Comparison of ENCODE assay signal across 8 cellular contexts in the genomic region with DNA sequence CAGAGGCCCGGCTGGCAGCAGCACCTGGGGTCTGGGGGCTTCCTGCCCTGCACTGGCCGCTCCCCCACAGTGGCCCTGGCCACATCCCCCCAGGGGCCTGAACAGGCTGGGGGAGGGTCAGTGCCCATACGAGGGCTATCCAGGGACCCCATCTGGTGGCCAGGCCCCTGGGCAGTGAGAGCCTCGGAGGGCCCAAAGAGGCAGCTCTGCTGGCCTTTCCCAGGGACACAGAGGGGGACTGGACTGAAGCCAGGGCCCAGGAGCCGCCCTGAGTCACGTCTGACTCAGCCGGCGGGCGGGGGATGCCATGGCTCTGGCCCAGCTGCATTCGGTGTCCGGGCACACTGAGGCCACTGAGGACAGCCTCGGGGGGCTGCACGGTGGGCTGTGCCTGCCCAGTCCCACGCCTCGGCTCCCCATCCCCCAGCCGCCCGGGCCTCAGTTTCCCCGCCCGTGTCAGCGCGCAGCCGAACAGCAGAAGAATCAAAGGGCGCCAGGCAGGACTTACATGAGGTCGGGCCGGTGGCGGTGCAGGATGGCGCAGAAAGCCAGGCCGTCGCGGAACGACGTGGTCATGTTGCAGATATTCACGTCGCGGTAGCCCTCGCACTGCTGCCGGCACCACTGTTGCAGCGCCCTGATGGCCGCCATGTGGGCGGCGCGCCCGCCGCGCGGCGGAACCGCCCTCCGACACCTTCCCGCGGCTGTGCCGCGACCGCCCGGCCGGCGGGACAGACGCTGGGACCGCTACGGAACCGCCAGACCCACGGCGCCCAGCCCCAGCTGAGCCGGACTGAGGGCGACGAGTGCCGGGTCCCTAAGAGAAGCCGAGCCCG. TPM values are rescaled to one million over a fixed set of nuclear protein-coding genes. Genes with fewer than 3 reads are reported as not detected.
DNase-seq lines count a peak whose midpoint lies in the region; ATAC-seq, FAIRE-seq and TF ChIP-seq lines count a peak whose summit lies in the region.

A gene (minus strand): TSS at position 795 of the 836 bp plus-strand sequence. CDS start 144 bp downstream, at position 651.

- no peak for FAIRE-seq in keratinocyte (lab: Jason Lieb, UNC)

- H4K20me1 ChIP-seq in BLaER1 (peaks cover 25% of the 10 kb centered on the region), keratinocyte (ENCODE audit: control insufficient read depth, extremely low read depth, insufficient read depth, low read length) (peaks cover 3% of the 10 kb centered on the region)

- dilution Hi-C loops in keratinocyte (cut with MboI; ENCODE audit: extremely low pct_ligation_motif_present, low sequenced_read_pairs), result no loop called here

- H3K27ac ChIP-seq in BLaER1, result no peak within 1 kb of the TSS
- H3K27ac ChIP-seq in SK-N-MC, result peak within 1 kb of the TSS; percentile 45; the same call in 1 of the 2 replicates
- peak within 1 kb of the TSS; percentile 79 for H3K27ac ChIP-seq in keratinocyte (ENCODE audit: control insufficient read depth, insufficient read depth, low read length)

- ATAC-seq in GM18868 (IDR thresholded peaks at IDR 0.05; ENCODE audit: unreplicated experiment) (peak; percentile 22), HG03139 (IDR thresholded peaks at IDR 0.05; ENCODE audit: unreplicated experiment) (peak; percentile 13)
- peak; percentile 27 for ATAC-seq in central memory CD8-positive, alpha-beta T cell (replicated peaks; ENCODE audit: extremely low read depth, poor library complexity, severe bottlenecking)

- peaks cover 69% of the 10 kb centered on the region for H3K4me1 ChIP-seq in BLaER1
- peaks cover 56% of the 10 kb centered on the region for H3K4me1 ChIP-seq in keratinocyte (ENCODE audit: control insufficient read depth, extremely low read depth, insufficient read depth, low read length)

- no peaks in the 10 kb centered on the region for H3K36me3 ChIP-seq in BLaER1
- no peaks in the 10 kb centered on the region for H3K36me3 ChIP-seq in SK-N-MC (ENCODE audit: insufficient read depth, low read length)
- H3K36me3 ChIP-seq in keratinocyte (ENCODE audit: control insufficient read depth in 2 of 2, extremely low read depth in 1 of 2, insufficient read depth in 2 of 2, low read length in 2 of 2), result no peaks in the 10 kb centered on the region

- H3K9me1 ChIP-seq in keratinocyte (ENCODE audit: control insufficient read depth, extremely low read depth, insufficient read depth, low read length), result no peaks in the 10 kb centered on the region

- H3K4me3 ChIP-seq in BLaER1, result peak within 1 kb of the TSS; percentile 71
- H3K4me3 ChIP-seq in SK-N-MC, result peak within 1 kb of the TSS; percentile 82
- peak within 1 kb of the TSS; percentile 81 to 86 (median 84) for H3K4me3 ChIP-seq in keratinocyte (ENCODE audit: control insufficient read depth in 2 of 3, extremely low read depth in 1 of 3, insufficient read depth in 2 of 3, low read depth in 1 of 3, low read length in 3 of 3)

- H3K9ac ChIP-seq in BLaER1, result peak within 1 kb of the TSS; percentile 75
- peak within 1 kb of the TSS; percentile 68 for H3K9ac ChIP-seq in SK-N-MC (ENCODE audit: insufficient read length)
- peak within 1 kb of the TSS; percentile 85 for H3K9ac ChIP-seq in keratinocyte (ENCODE audit: control insufficient read depth, extremely low read depth, insufficient read depth, low read length)

- H3K36me3 Mint-ChIP-seq in central memory CD8-positive, alpha-beta T cell (ENCODE audit: insufficient read depth), result no peaks in the 10 kb centered on the region

- H3K4me3 Mint-ChIP-seq in central memory CD8-positive, alpha-beta T cell, result peak within 1 kb of the TSS; percentile 67

- TF ChIP-seq CTCF in keratinocyte (optimal IDR thresholded peaks at IDR 0.05 in 1 of 3, IDR thresholded peaks at IDR 0.05 in 1 of 3, conservative IDR thresholded peaks at IDR 0.05 in 1 of 3; ENCODE audit: extremely low read depth in 1 of 3, insufficient read depth in 2 of 3, low read length in 3 of 3), result no peak

- H3K9me3 Mint-ChIP-seq in central memory CD8-positive, alpha-beta T cell, result no peaks in the 10 kb centered on the region

- no peak for DNase-seq in SK-N-MC (ENCODE audit: low read depth, low spot score)
- DNase-seq in central memory CD8-positive, alpha-beta T cell (ENCODE audit: low spot score in 2 of 2), result no peak
- DNase-seq in keratinocyte (ENCODE audit: low read depth, low spot score), result no peak
- DNase-seq in stimulated activated CD4-positive, alpha-beta T cell treated with anti-CD3 and anti-CD28 coated beads, Interleukin-4, amount 100 ng/mL, for 1 hour, result peak; percentile 30
- DNase-seq in GF-D8 (lab: John Stamatoyannopoulos, UW), result no peak

- H3K27ac Mint-ChIP-seq in central memory CD8-positive, alpha-beta T cell (ENCODE audit: low read depth), result no peak within 1 kb of the TSS

- H3K4me2 ChIP-seq in BLaER1 (peak within 1 kb of the TSS; percentile 99), keratinocyte (ENCODE audit: control insufficient read depth, extremely low read depth, insufficient read depth, low read depth, low read length) (peak within 1 kb of the TSS; percentile 96)

- peaks cover 22% of the 10 kb centered on the region for H3K27me3 ChIP-seq in BLaER1
- H3K27me3 ChIP-seq in keratinocyte (ENCODE audit: control insufficient read depth, extremely low read depth, insufficient read depth, low read length), result no peaks in the 10 kb centered on the region

- H3K27me3 Mint-ChIP-seq in central memory CD8-positive, alpha-beta T cell, result no peaks in the 10 kb centered on the region

- H3K9me3 ChIP-seq in BLaER1 (no peaks in the 10 kb centered on the region), SK-N-MC (ENCODE audit: low read depth, low read length) (no peaks in the 10 kb centered on the region), keratinocyte (ENCODE audit: control insufficient read depth, low read depth, low read length) (no peaks in the 10 kb centered on the region)

- peaks cover 43% of the 10 kb centered on the region for H3K79me2 ChIP-seq in keratinocyte (ENCODE audit: control insufficient read depth, insufficient read depth, low read length)

- peaks cover 22% of the 10 kb centered on the region for H3K4me1 Mint-ChIP-seq in central memory CD8-positive, alpha-beta T cell

- H2AFZ ChIP-seq in keratinocyte (ENCODE audit: control insufficient read depth, low read length), result peak within 1 kb of the TSS; percentile 83

RNA-seq across cellular contexts. Expression of the gene that starts here (rescaled TPM):
- 10.4 to 24.5 TPM (median 11.7 TPM) in 3 replicates for polyA plus RNA-seq in keratinocyte
- polyA plus RNA-seq in keratinocyte (2011; ENCODE audit: low read depth), result 28.1 TPM
- polyA plus RNA-seq in keratinocyte (2011; cell fraction: cytosol; rRNA removed), result 2.8 and 8.9 TPM in 2 replicates
- polyA plus RNA-seq in keratinocyte (2011; cell fraction: nucleus; rRNA removed), result 72.6 and 111 TPM in 2 replicates
- polyA plus RNA-seq in keratinocyte (2012; ENCODE audit: low replicate concordance), result 17.4 and 20.1 TPM in 2 replicates
- polyA minus RNA-seq in keratinocyte, result 10.1 to 23.3 TPM (median 22.6 TPM) in 3 replicates
- 18.8 TPM for polyA minus RNA-seq in keratinocyte (2011; cell fraction: cytosol; rRNA and poly(A)+ RNA removed)
- polyA minus RNA-seq in keratinocyte (2011; cell fraction: nucleus; rRNA and poly(A)+ RNA removed), result 34.1 and 38.5 TPM in 2 replicates
